Comparison of ENCODE assay signal across 1 cellular context in genomic region chr1:146051853-146052676, GRCh38.
TF ChIP-seq lines count a peak whose summit lies in the region.
"Not testable (repeated sequence)": the region's sequence is repeated elsewhere in the genome, so short reads cannot be mapped to it uniquely, and the experiment has no call there.

No MANE protein-coding gene starts in this region.

TF ChIP-seq in K562, 482 proteins besides CTCF, POLR2A, EP300 and RAD21 (continued from another document and continues in another):
- TF ChIP-seq RUNX1 (IDR thresholded peaks at IDR 0.05; ENCODE audit: low read depth) (peak; percentile 100), CREBBP (IDR thresholded peaks at IDR 0.05; ENCODE audit: low read depth, low read length) (peak; percentile 54), NR2F6 (CRISPR knock-in tag; IDR thresholded peaks at IDR 0.05) (peak; percentile 93; the same call in 1 of the 2 replicates), CHD1 (IDR thresholded peaks at IDR 0.05; ENCODE audit: low read length) (peak; percentile 21), ARID2 (IDR thresholded peaks at IDR 0.05) (peak; percentile 71), ZNF23 (CRISPR knock-in tag; IDR thresholded peaks at IDR 0.05) (peak; percentile 77; the same call in 1 of the 2 replicates), E4F1 (CRISPR knock-in tag; IDR thresholded peaks at IDR 0.05; ENCODE audit: borderline replicate concordance) (peak; percentile 80), U2AF1 (optimal IDR thresholded peaks at IDR 0.05; ENCODE audit: low read depth, low read length) (peak; percentile 48), E2F4 (CRISPR knock-in tag; IDR thresholded peaks at IDR 0.05; ENCODE audit: low read depth) (0 out of 2 replicates have a peak, but pooled peaks have one; percentile 30), ETV5 (CRISPR knock-in tag; IDR thresholded peaks at IDR 0.05; ENCODE audit: low read depth) (peak; percentile 66; the same call in 1 of the 2 replicates), KDM5B (IDR thresholded peaks at IDR 0.05; ENCODE audit: insufficient replicate concordance, low read depth, low read length) (peak; percentile 99), ZNF740 (CRISPR knock-in tag; IDR thresholded peaks at IDR 0.05) (peak; percentile 41; the same call in 1 of the 2 replicates), PREB (CRISPR knock-in tag; IDR thresholded peaks at IDR 0.05) (0 out of 2 replicates have a peak, but pooled peaks have one; percentile 43), ZNF347 (CRISPR knock-in tag; IDR thresholded peaks at IDR 0.05; ENCODE audit: low read depth) (peak; percentile 90; the same call in 1 of the 2 replicates), PHB2 (IDR thresholded peaks at IDR 0.05; ENCODE audit: low read depth) (peak; percentile 71), ZNF57 (CRISPR knock-in tag; IDR thresholded peaks at IDR 0.05) (peak; percentile 91), SMAD1 (IDR thresholded peaks at IDR 0.05; ENCODE audit: low read depth, low read length, partially characterized antibody) (peak; percentile 100), MXI1 (IDR thresholded peaks at IDR 0.05; ENCODE audit: low read depth, low read length) (peak; percentile 70; the same call in 1 of the 2 replicates), HINFP (tag; conservative IDR thresholded peaks at IDR 0.05; ENCODE audit: low read depth) (peak; percentile 56; the same call in 1 of the 2 replicates), MAFG (tag; conservative IDR thresholded peaks at IDR 0.05) (peak; percentile 84), MYC (IDR thresholded peaks at IDR 0.05; ENCODE audit: low read depth, low read length) (peak; percentile 26; the same call in 1 of the 2 replicates), MYC (CRISPR knock-in tag; IDR thresholded peaks at IDR 0.05; ENCODE audit: borderline replicate concordance, low read depth) (peak; percentile 75; the same call in 1 of the 2 replicates), MEIS2 (IDR thresholded peaks at IDR 0.05; ENCODE audit: partially characterized antibody) (peak; percentile 95), SIX5 (IDR thresholded peaks at IDR 0.05; ENCODE audit: borderline replicate concordance in 1 of 2, insufficient read depth in 1 of 2, low read depth in 1 of 2, low read length in 2 of 2) (peak; percentile 43 to 56; a peak in 2 of 4 replicates), NFXL1 (CRISPR knock-in tag; IDR thresholded peaks at IDR 0.05) (peak; percentile 89), LARP7 (IDR thresholded peaks at IDR 0.05) (peak; percentile 82; the same call in 1 of the 2 replicates), SRF (CRISPR knock-in tag; IDR thresholded peaks at IDR 0.05) (peak; percentile 30 to 90; a peak in 3 of 4 replicates), ILK (tag; IDR thresholded peaks at IDR 0.05; ENCODE audit: borderline replicate concordance, low read depth) (peak; percentile 73; the same call in 1 of the 2 replicates), THRB (CRISPR knock-in tag; conservative IDR thresholded peaks at IDR 0.05) (peak; percentile 100), KAT7 (CRISPR knock-in tag; IDR thresholded peaks at IDR 0.05; ENCODE audit: borderline replicate concordance) (peak; percentile 44; the same call in 1 of the 2 replicates), EGR1 (conservative IDR thresholded peaks at IDR 0.05) (peak; percentile 52), ZSCAN32 (CRISPR knock-in tag; IDR thresholded peaks at IDR 0.05) (peak; percentile 82; the same call in 1 of the 2 replicates), HES1 (IDR thresholded peaks at IDR 0.05; ENCODE audit: low read depth) (0 out of 2 replicates have a peak, but pooled peaks have one; percentile 27), NCOA4 (IDR thresholded peaks at IDR 0.05; ENCODE audit: partially characterized antibody) (peak; percentile 98), NFRKB (IDR thresholded peaks at IDR 0.05; ENCODE audit: low read depth) (0 out of 2 replicates have a peak, but pooled peaks have one; percentile 18), AFF1 (IDR thresholded peaks at IDR 0.05; ENCODE audit: low read depth in 1 of 2, partially characterized antibody in 2 of 2) (peak; percentile 85 to 97), BMI1 (IDR thresholded peaks at IDR 0.05; ENCODE audit: low read length) (peak; percentile 61; the same call in 1 of the 2 replicates), AFF4 (CRISPR knock-in tag; IDR thresholded peaks at IDR 0.05) (peak; percentile 99), ARID1B (IDR thresholded peaks at IDR 0.05) (peak; percentile 75), GTF2E2 (tag; IDR thresholded peaks at IDR 0.05) (peak; percentile 100), PATZ1 (CRISPR knock-in tag; IDR thresholded peaks at IDR 0.05; ENCODE audit: borderline replicate concordance) (peak; percentile 94)
- not testable (repeated sequence) for TF ChIP-seq ZNF740 (tag; IDR thresholded peaks at IDR 0.05)
